ENCODE assay signal across 28 cellular contexts in genomic region chr5:1864896-1865440, GRCh38. TPM values are rescaled to one million over a fixed set of nuclear protein-coding genes. Genes with fewer than 3 reads are reported as not detected.
DNase-seq lines count a peak whose midpoint lies in the region; ATAC-seq and TF ChIP-seq lines count a peak whose summit lies in the region.
"Had no signal": no experiment of that assay in that cellular context is flagged by ENCODE, and none has a peak within 500 bp of the region (broad histone marks: within the 10 kb centered on the region; RNA-seq: fewer than 3 reads in every experiment).

No MANE protein-coding gene starts in this region.

- H3K27ac ChIP-seq in VCaP, result peak overlapping the region; percentile 32; the same call in 1 of the 2 replicates
- H3K27ac ChIP-seq in neuronal stem cell (replicated peaks; ENCODE audit: low read length), result no peak overlapping the region
- H3K27ac ChIP-seq: GM23248, HL-60 had no signal

- no peak overlapping the region for H3K27ac Mint-ChIP-seq in activated naive CD8-positive, alpha-beta T cell treated with anti-CD3 and anti-CD28 coated beads for 36 hours
- H3K27ac Mint-ChIP-seq: CD8-positive, alpha-beta memory T cell; T-helper 1 cell treated with Interleukin-12 subunit alpha and Interleukin-12 subunit beta and Interleukin-4 antibody, amounts not matched to agents 30 μg/mL and 1 μg/mL, for 36 hours had no signal

- no peak overlapping the region for H2BK15ac ChIP-seq in neuronal stem cell (ENCODE audit: low read length)

- DNase-seq in NCI-H748 (lab: John Stamatoyannopoulos, UW; ENCODE audit: unreplicated experiment), result peak; percentile 53
- DNase-seq in NCI-H748 treated with DMSO at 0.1 percent for 48 hours (lab: John Stamatoyannopoulos, UW), result no peak
- DNase-seq in COLO668 (lab: John Stamatoyannopoulos, UW; ENCODE audit: unreplicated experiment), result peak; percentile 34
- no peak for DNase-seq in neuronal stem cell (ENCODE audit: low spot score)
- DNase-seq in activated naive CD8-positive, alpha-beta T cell treated with anti-CD3 and anti-CD28 coated beads for 36 hours, result no peak
- DNase-seq in DMS 273 (lab: John Stamatoyannopoulos, UW; ENCODE audit: unreplicated experiment), result no peak
- DNase-seq: AML-193; C1 segment of cervical spinal cord; CD8-positive, alpha-beta memory T cell; DMS79; GM23248; KG1; MV-4-11; NCI-H1105 treated with DMSO at 0.1 percent for 48 hours; NCI-H1694 treated with DMSO at 0.1 percent for 48 hours; NCI-H2107; NCI-H2227 treated with DMSO at 0.1 percent for 48 hours; NCI-H510A treated with DMSO at 0.1 percent for 48 hours; NCI-H82 had no signal

- H3K18ac ChIP-seq in neuronal stem cell (ENCODE audit: low read length), result no peak overlapping the region

- H3K4me2 ChIP-seq in neuronal stem cell (ENCODE audit: insufficient read depth, low read length, poor library complexity, severe bottlenecking), result no peak overlapping the region

- H3K9me3 Mint-ChIP-seq in activated naive CD8-positive, alpha-beta T cell treated with anti-CD3 and anti-CD28 coated beads for 36 hours, result no peaks in the 10 kb centered on the region
- H3K9me3 Mint-ChIP-seq: CD8-positive, alpha-beta memory T cell; T-helper 1 cell treated with Interleukin-12 subunit alpha and Interleukin-12 subunit beta and Interleukin-4 antibody, amounts not matched to agents 30 μg/mL and 1 μg/mL, for 36 hours had no signal

- no peak overlapping the region for H3K14ac ChIP-seq in neuronal stem cell (ENCODE audit: low read length)

- no peak overlapping the region for H4K91ac ChIP-seq in neuronal stem cell (ENCODE audit: low read depth, low read length, poor library complexity)

- no peak for TF ChIP-seq CTCF in VCaP (conservative IDR thresholded peaks at IDR 0.05)

- H2AK5ac ChIP-seq in neuronal stem cell (ENCODE audit: low read depth, low read length), result no peak overlapping the region

- no peak overlapping the region for H4K8ac ChIP-seq in neuronal stem cell (ENCODE audit: low read depth, low read length)

- H2AFZ ChIP-seq in neuronal stem cell (ENCODE audit: low read length), result no peak overlapping the region
- H2AFZ ChIP-seq: GM23248 had no signal

- no peaks in the 10 kb centered on the region for H3K36me3 Mint-ChIP-seq in activated naive CD8-positive, alpha-beta T cell treated with anti-CD3 and anti-CD28 coated beads for 36 hours
- H3K36me3 Mint-ChIP-seq: CD8-positive, alpha-beta memory T cell had no signal

- no peak overlapping the region for H3K4me3 Mint-ChIP-seq in activated naive CD8-positive, alpha-beta T cell treated with anti-CD3 and anti-CD28 coated beads for 36 hours
- H3K4me3 Mint-ChIP-seq: CD8-positive, alpha-beta memory T cell; T-helper 1 cell treated with Interleukin-12 subunit alpha and Interleukin-12 subunit beta and Interleukin-4 antibody, amounts not matched to agents 30 μg/mL and 1 μg/mL, for 36 hours had no signal

- H3K4me1 Mint-ChIP-seq in activated naive CD8-positive, alpha-beta T cell treated with anti-CD3 and anti-CD28 coated beads for 36 hours, result no peaks in the 10 kb centered on the region
- H3K4me1 Mint-ChIP-seq: CD8-positive, alpha-beta memory T cell had no signal

- peaks cover 52% of the 10 kb centered on the region for H3K27me3 Mint-ChIP-seq in activated naive CD8-positive, alpha-beta T cell treated with anti-CD3 and anti-CD28 coated beads for 36 hours

- H3K4me1 ChIP-seq in neuronal stem cell (ENCODE audit: control insufficient read depth in 2 of 2, insufficient read depth in 1 of 2, low read depth in 1 of 2, low read length in 2 of 2), result peaks cover 2 to 10% of the 10 kb centered on the region in 2 donors
- H3K4me1 ChIP-seq: HAP-1 had no signal

- WGBS in neuronal stem cell (ENCODE audit: extremely low coverage in 2 of 2, insufficient read length in 2 of 2, insufficient replicate concordance in 1 of 2), 2 donors, result no CpG with 5 or more reads among the region's 16 CpGs

- H3K9me3 ChIP-seq in neuronal stem cell (replicated peaks in 1 of 2; ENCODE audit: control insufficient read depth in 2 of 2, insufficient read depth in 1 of 2, low read depth in 1 of 2, low read length in 2 of 2), result peaks cover 0 to under 1% of the 10 kb centered on the region in 2 donors
- H3K9me3 ChIP-seq: HAP-1 had no signal

- no peak overlapping the region for H3K4me3 ChIP-seq in neuronal stem cell (ENCODE audit: low read length in 2 of 2)
- H3K4me3 ChIP-seq: GM23248, HAP-1 had no signal

- peak overlapping the region; percentile 24 for H3K9ac ChIP-seq in neuronal stem cell (ENCODE audit: low read depth, low read length, poor library complexity)
- H3K9ac ChIP-seq: GM23248 had no signal

- no peak for ATAC-seq in HG03521 (IDR thresholded peaks at IDR 0.05; ENCODE audit: unreplicated experiment)

- H3K36me3 ChIP-seq in neuronal stem cell (replicated peaks in 1 of 2; ENCODE audit: control insufficient read depth in 2 of 2, insufficient read depth in 2 of 2, low read length in 2 of 2), result no peaks in the 10 kb centered on the region
- H3K36me3 ChIP-seq: HAP-1 had no signal

- H3K4ac ChIP-seq in neuronal stem cell (ENCODE audit: low read length), result no peak overlapping the region

- no peak overlapping the region for H2BK5ac ChIP-seq in neuronal stem cell (ENCODE audit: low read length)

- no peak overlapping the region for H2BK120ac ChIP-seq in neuronal stem cell (ENCODE audit: low read depth, low read length)

- H3K27me3 ChIP-seq in neuronal stem cell (ENCODE audit: control insufficient read depth in 3 of 3, insufficient read depth in 3 of 3, low read depth in 1 of 3, low read length in 3 of 3), result peaks cover 0 to 55% (median 32%) of the 10 kb centered on the region in 3 experiments

- peaks cover 3% of the 10 kb centered on the region for H3K79me1 ChIP-seq in neuronal stem cell (ENCODE audit: low read depth, low read length)

- H2BK12ac ChIP-seq in neuronal stem cell (ENCODE audit: low read length), result no peak overlapping the region

- no peak overlapping the region for H3K23ac ChIP-seq in neuronal stem cell (ENCODE audit: low read depth, low read length, poor library complexity)

RNA-seq across cellular contexts. Expression of gene IRX4, which starts 17.8 kb away (rescaled TPM):
- not detected for polyA plus RNA-seq in neuronal stem cell (2013, experiment 1 of 2)
- 0.01 TPM for polyA plus RNA-seq in neuronal stem cell (2013, experiment 2 of 2)
- not detected for total RNA-seq in activated naive CD8-positive, alpha-beta T cell treated with anti-CD3 and anti-CD28 coated beads for 36 hours
- total RNA-seq: A172; CD8-positive, alpha-beta memory T cell; GM23248; HT-29; OCI-LY7 had no signal
- polyA plus RNA-seq: AG04450; CD8-positive, alpha-beta memory T cell; GM23248 had no signal

Comparison
In these comparisons a context has a peak if more than half of its experiments do, and no peak if none do; other contexts are left out.
1. DNase-seq: peak in NCI-H748 (single experiment) and COLO668 (single experiment); none in NCI-H748 treated with DMSO at 0.1 percent for 48 hours (single experiment), neuronal stem cell (single experiment), activated naive CD8-positive, alpha-beta T cell treated with anti-CD3 and anti-CD28 coated beads for 36 hours (single experiment) and DMS 273 (single experiment).